ENCODE assay signal across 9 cellular contexts in genomic region chrX:70479197-70479969, GRCh38. TPM values are rescaled to one million over a fixed set of nuclear protein-coding genes. Genes with fewer than 3 reads are reported as not detected.
DNase-seq lines count a peak whose midpoint lies in the region; ATAC-seq and TF ChIP-seq lines count a peak whose summit lies in the region.
"Had no signal": no experiment of that assay in that cellular context is flagged by ENCODE, and none has a peak within 500 bp of the region (broad histone marks: within the 10 kb centered on the region; RNA-seq: fewer than 3 reads in every experiment).

No MANE protein-coding gene starts in this region.

- H3K4me3 ChIP-seq in adrenal gland: no peak overlapping the region

- DNase-seq in HT1080 (ENCODE audit: low read depth) (peak; percentile 87), amniotic epithelial cell (ENCODE audit: low read depth) (peak; percentile 83), hepatic stellate cell (ENCODE audit: low spot score) (peak; percentile 29), superior temporal gyrus (ENCODE audit: extremely low spot score) (peak; percentile 19), adrenal gland (no peak), NCI-H1092 (lab: John Stamatoyannopoulos, UW) (no peak)

- H3K9me3 ChIP-seq in adrenal gland (replicated peaks in 1 of 3): no peaks in the 10 kb centered on the region

- H3K27ac ChIP-seq in adrenal gland: peak overlapping the region in 2 of 5 donors; percentile 7 to 33

- 53 to 72% (median 72%) methylated on average over 4 to 5 of the region's 5 CpGs for WGBS in adrenal gland, 4 donors

- intact Hi-C loops in adrenal gland (cut with DNase I): no loop called here

- no peaks in the 10 kb centered on the region for H3K27me3 ChIP-seq in adrenal gland

- no peak for ATAC-seq in GM21390 (IDR thresholded peaks at IDR 0.05; ENCODE audit: unreplicated experiment)
- no peak for ATAC-seq in GM18517 (IDR thresholded peaks at IDR 0.05; ENCODE audit: unreplicated experiment)

- H3K4me1 ChIP-seq in adrenal gland (replicated peaks in 1 of 2): no peaks in the 10 kb centered on the region

- no peak for TF ChIP-seq CTCF in adrenal gland (IDR thresholded peaks at IDR 0.05)

- H3K36me3 ChIP-seq in adrenal gland (replicated peaks in 1 of 2): no peaks in the 10 kb centered on the region

- TF ChIP-seq POLR2A in adrenal gland (IDR thresholded peaks at IDR 0.05): no peak

RNA-seq across cellular contexts. Expression of gene DLG3, which starts 34.7 kb away (rescaled TPM):
- 6.7 and 7.4 TPM in 2 replicates for total RNA-seq in HT1080 (2014; rRNA removed; shearing (Covaris generic))
- polyA plus RNA-seq in HT1080 (2015; cell fraction: cytosol; rRNA removed): 4.7 and 5.7 TPM in 2 replicates
- polyA plus RNA-seq in HT1080 (2015; cell fraction: nucleus; rRNA removed): 4.5 and 6.6 TPM in 2 replicates
- 10 to 100 TPM in 4 of 8 donors, 1 to 10 TPM in 4; 6.0 to 33.7 (median 9.7) TPM for total RNA-seq in adrenal gland
- polyA plus RNA-seq in adrenal gland: 1 to 10 TPM; 5.5 to 8.8 (median 5.6) TPM

RNA-seq across cellular contexts. Expression of gene GDPD2, which starts 56.3 kb away (rescaled TPM):
- 0.11 TPM in 1 of 2 replicates, not detected in the other for total RNA-seq in HT1080 (2014; rRNA removed; shearing (Covaris generic))
- polyA plus RNA-seq in HT1080 (2015; cell fraction: cytosol; rRNA removed): not detected in 2 replicates
- polyA plus RNA-seq in HT1080 (2015; cell fraction: nucleus; rRNA removed): 0.20 TPM in 1 of 2 replicates, not detected in the other
- total RNA-seq in adrenal gland: not detected
- under 1 TPM in 1 of 3 donors, not detected in 2; 0.05 TPM for polyA plus RNA-seq in adrenal gland
- total RNA-seq: liver had no signal
- polyA plus RNA-seq: liver had no signal

Comparison
In these comparisons a context has a peak if more than half of its experiments do, and no peak if none do; other contexts are left out.
1. DNase-seq: peak in HT1080 (single experiment), amniotic epithelial cell (single experiment), hepatic stellate cell (single experiment) and superior temporal gyrus (single experiment); none in adrenal gland (0 of 7) and NCI-H1092 (single experiment).